8 cellular contexts compared by ENCODE assay signal in genomic region chr7:65981965-65982792, GRCh38. TPM values are rescaled to one million over a fixed set of nuclear protein-coding genes. Genes with fewer than 3 reads are reported as not detected.
DNase-seq lines count a peak whose midpoint lies in the region; ATAC-seq and TF ChIP-seq lines count a peak whose summit lies in the region.

GUSB (minus strand) TSS chr7:65982213; CDS start chr7:65982183, 30 bp downstream.

- H3K4me2 ChIP-seq in PC-9: peak within 1 kb of the TSS; percentile 91

- H3K4me1 ChIP-seq in PC-9 (replicated peaks; ENCODE audit: insufficient read depth): peaks cover 25% of the 10 kb centered on the region

- H3K27me3 ChIP-seq in PC-9 (ENCODE audit: insufficient read depth, low read depth): no peaks in the 10 kb centered on the region

- no TSS peak for BruUV-seq in PC-9 (replicated peaks; lab: Mats Ljungman, UMichigan)

- no peaks in the 10 kb centered on the region for H3K9me3 ChIP-seq in PC-9 (ENCODE audit: insufficient read depth, low read depth)

- intact Hi-C loops in PC-9 (cut with micrococcal nuclease; ENCODE audit: unreplicated experiment): loop anchor here (5.0 kb wide), 1 partner anchor 130 kb away; the partner anchor contains the start of gene CRCP

- H3K27ac ChIP-seq in PC-9: peak within 1 kb of the TSS; percentile 23; the same call in 1 of the 2 replicates

- CTCF ChIA-PET in PC-9 (lab: Charles Lee): no interaction called here

- H3K4me3 ChIP-seq in PC-9 (peak within 1 kb of the TSS; percentile 80), epithelial cell of proximal tubule (ENCODE audit: low read depth, low read length) (peak within 1 kb of the TSS; percentile 79)

- peaks cover 19% of the 10 kb centered on the region for H3K79me2 ChIP-seq in PC-9 (ENCODE audit: low read depth)

- H3K36me3 ChIP-seq in PC-9 (ENCODE audit: low read depth): no peaks in the 10 kb centered on the region

- in situ Hi-C loops in KBM-7 (cut with MboI; ENCODE audit: low pct_unique_long_range_greater_than_20kb, low sequenced_read_pairs): no loop called here

- peaks cover 9% of the 10 kb centered on the region for H3F3A ChIP-seq in PC-9 (ENCODE audit: insufficient read depth, low read depth)

- POLR2A ChIA-PET in PC-9 (lab: Charles Lee; ENCODE audit: unreplicated experiment): interaction anchor here (0.6 kb wide), 2 partner anchors 212 to 783 kb away, joined by 3 read pairs; no protein-coding TSS in a partner anchor

- no peak for TF ChIP-seq CTCF in PC-9 (conservative IDR thresholded peaks at IDR 0.05)
- TF ChIP-seq CTCF in epithelial cell of proximal tubule (conservative IDR thresholded peaks at IDR 0.05; ENCODE audit: low read depth, low read length): no peak

- peak; percentile 83 for ATAC-seq in GM21717 (IDR thresholded peaks at IDR 0.05; ENCODE audit: unreplicated experiment)

- peak within 1 kb of the TSS; percentile 97 for H2AFZ ChIP-seq in PC-9

- DNase-seq in DMS153 treated with DMSO at 0.1 percent for 48 hours (lab: John Stamatoyannopoulos, UW; ENCODE audit: unreplicated experiment) (peak; percentile 51), KBM-7 (peak; percentile 90), PC-9 (peak; percentile 72 to 91), epithelial cell of proximal tubule (ENCODE audit: low read depth) (no peak), mucosa of gallbladder (ENCODE audit: low spot score) (peak; percentile 93)
- peak; percentile 93 for DNase-seq in activated T-cell treated with anti-CD3 and anti-CD28 coated beads, Interleukin-2, amount 50 U/mL, for 1 hour
- DNase-seq in stimulated activated CD8-positive, alpha-beta memory T cell treated with anti-CD3 and anti-CD28 coated beads, Interleukin-4, amount 100 ng/mL, for 24 hours (ENCODE audit: low read depth): peak; percentile 84

- no peaks in the 10 kb centered on the region for H3K9me2 ChIP-seq in PC-9 (ENCODE audit: insufficient read depth)

- H4K20me1 ChIP-seq in PC-9 (ENCODE audit: insufficient read depth): no peaks in the 10 kb centered on the region

RNA-seq across cellular contexts. Expression of gene GUSB, which starts in this region (rescaled TPM):
- total RNA-seq in PC-9 (2021) (59.8 and 80.8 TPM in 2 replicates), epithelial cell of proximal tubule (12.1 and 17.7 TPM in 2 replicates), mucosa of gallbladder (73.2 TPM)
